19 cellular contexts compared by ENCODE assay signal in the genomic region with DNA sequence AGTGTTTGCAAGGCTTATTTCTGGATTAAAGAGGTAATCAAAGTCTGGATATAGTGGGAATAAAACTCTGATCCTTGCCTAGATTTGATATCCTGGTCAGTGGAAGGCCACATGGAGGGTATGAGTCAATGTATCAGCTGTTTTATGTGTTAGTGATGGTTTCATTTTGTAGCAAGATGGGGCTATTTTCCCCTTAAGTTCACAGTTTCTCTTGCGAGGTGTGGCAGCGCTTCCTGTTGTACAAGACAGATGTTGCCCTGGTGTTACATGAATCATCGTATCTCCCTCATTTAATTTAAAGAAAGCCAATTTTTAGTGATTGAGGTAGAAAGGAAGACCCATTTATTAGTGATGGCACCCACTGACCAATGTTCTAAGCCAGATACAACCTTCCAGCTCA.
DNase-seq lines count a peak whose midpoint lies in the region; ATAC-seq, FAIRE-seq and TF ChIP-seq lines count a peak whose summit lies in the region.
"Had no signal": no experiment of that assay in that cellular context is flagged by ENCODE, and none has a peak within 500 bp of the region (broad histone marks: within the 10 kb centered on the region; RNA-seq: fewer than 3 reads in every experiment).

No MANE protein-coding gene starts in this region.

- peak overlapping the region; percentile 19; the same call in 1 of the 2 replicates for H3K4me2 ChIP-seq in DOHH2 (ENCODE audit: low read length)

- intact Hi-C loops in natural killer cell (cut with micrococcal nuclease) = loop anchor here (1.0 to 5.0 kb wide), 4 partner anchors 187 to 306 kb away; a partner anchor contains a TSS

- peak; percentile 86 to 95 (median 92) for ATAC-seq in natural killer cell
- ATAC-seq: HCT116 had no signal

- H3K27me3 ChIP-seq in DOHH2 (ENCODE audit: control insufficient read depth, low read length) = no peaks in the 10 kb centered on the region
- no peaks in the 10 kb centered on the region for H3K27me3 ChIP-seq in WERI-Rb-1 (ENCODE audit: insufficient read depth, low read depth, severe bottlenecking)

- H3F3A ChIP-seq in DOHH2 (ENCODE audit: control insufficient read depth, insufficient read depth) = no peaks in the 10 kb centered on the region

- H4K20me1 ChIP-seq in DOHH2 (ENCODE audit: control insufficient read depth, insufficient read depth, low read depth, low read length) = no peaks in the 10 kb centered on the region

- peak overlapping the region; percentile 80 for H3K4me3 Mint-ChIP-seq in natural killer cell
- H3K4me3 Mint-ChIP-seq: CD4-positive, CD25-positive, alpha-beta regulatory T cell had no signal

- H3K36me3 ChIP-seq in DOHH2 (ENCODE audit: control insufficient read depth, low read length) = no peaks in the 10 kb centered on the region
- H3K36me3 ChIP-seq in WERI-Rb-1 = no peaks in the 10 kb centered on the region

- no peaks in the 10 kb centered on the region for H3K27me3 Mint-ChIP-seq in natural killer cell (ENCODE audit: low read depth in 2 of 2)

- H3K27ac ChIP-seq in DOHH2 (ENCODE audit: low read depth, low read length) (no peak overlapping the region), WERI-Rb-1 (no peak overlapping the region)

- H3K4me1 ChIP-seq in DOHH2 (ENCODE audit: control insufficient read depth, low read length) = peaks cover 12% of the 10 kb centered on the region

- no peak for TF ChIP-seq POLR2A in GM12892 (IDR thresholded peaks at IDR 0.05; ENCODE audit: low read depth, low read length)

- H3K27ac Mint-ChIP-seq in natural killer cell = peak overlapping the region; percentile 89 to 94

- 0 out of 2 replicates have a peak, but pooled peaks cover 2% of the 10 kb centered on the region for H3K9me3 ChIP-seq in DOHH2 (ENCODE audit: control insufficient read depth, insufficient read depth, low read length)
- H3K9me3 ChIP-seq in WERI-Rb-1 (ENCODE audit: severe bottlenecking) = no peaks in the 10 kb centered on the region

- H3K79me2 ChIP-seq in DOHH2 (ENCODE audit: control insufficient read depth, low read length) = no peaks in the 10 kb centered on the region

- DNase-seq in GM12892 (ENCODE audit: insufficient read length) (no peak), RPMI7951 (ENCODE audit: low read depth) (peak; percentile 50), natural killer cell (peak; percentile 27), ecto neural progenitor cell (ENCODE audit: low spot score) (no peak), NCI-H1930 (lab: John Stamatoyannopoulos, UW) (no peak), WERI-Rb-1 (no peak)
- DNase-seq: KG1, NCI-H1092 treated with DMSO at 0.1 percent for 48 hours, NCI-H146, NCI-H2081, NCI-H2171, NCI-H446, NCI-H526, SHP77 had no signal

- H3K4me3 ChIP-seq in DOHH2 (ENCODE audit: low read length) (no peak overlapping the region), WERI-Rb-1 (ENCODE audit: low read depth, low read length) (no peak overlapping the region)

- H3K9me2 ChIP-seq in DOHH2 (replicated peaks; ENCODE audit: control insufficient read depth, low read length) = no peaks in the 10 kb centered on the region

- FAIRE-seq in GM12892 (lab: Jason Lieb, UNC) = peak; percentile 75
- FAIRE-seq: H1, HTR-8/SVneo had no signal

- H3K36me3 Mint-ChIP-seq in natural killer cell = no peaks in the 10 kb centered on the region
- H3K36me3 Mint-ChIP-seq: CD4-positive, CD25-positive, alpha-beta regulatory T cell had no signal

- H3K9me3 Mint-ChIP-seq in natural killer cell = peaks cover 0 to 6% of the 10 kb centered on the region in 2 donors

- TF ChIP-seq CTCF in DOHH2 (IDR thresholded peaks at IDR 0.05; ENCODE audit: low read depth, low read length, poor library complexity, severe bottlenecking) (no peak), natural killer cell (IDR thresholded peaks at IDR 0.05) (no peak), WERI-Rb-1 (IDR thresholded peaks at IDR 0.05; ENCODE audit: low read depth, low read length) (no peak)

- H3K4me1 Mint-ChIP-seq in natural killer cell = peaks cover 32 to 33% of the 10 kb centered on the region in 2 donors
- H3K4me1 Mint-ChIP-seq: CD4-positive, CD25-positive, alpha-beta regulatory T cell had no signal

Comparison
In these comparisons a context has a peak if more than half of its experiments do, and no peak if none do; other contexts are left out.
1. DNase-seq: peak in RPMI7951 (single experiment) and natural killer cell (single experiment); none in GM12892 (single experiment), ecto neural progenitor cell (single experiment), NCI-H1930 (0 of 2) and WERI-Rb-1 (single experiment).